ENCODE assay signal across 15 cellular contexts in the genomic region with DNA sequence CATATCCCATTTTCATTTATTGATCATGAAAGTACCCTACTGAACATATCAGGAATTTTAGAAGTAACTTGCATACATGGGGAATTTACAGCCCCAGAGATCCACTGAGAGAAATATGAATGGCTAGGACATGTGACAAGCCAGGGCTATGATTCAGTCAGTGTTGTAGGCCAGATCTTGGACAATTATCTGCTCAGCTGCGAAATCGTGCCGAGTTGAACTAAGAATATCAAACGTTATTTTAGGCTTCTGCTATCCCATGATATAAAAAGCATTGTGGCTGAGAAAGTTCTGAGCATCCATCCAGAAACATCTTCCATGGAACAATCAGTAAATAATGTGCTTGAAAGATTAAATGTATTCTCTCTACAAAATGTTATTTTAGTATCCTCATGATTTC.
"Had no signal": no experiment of that assay in that cellular context is flagged by ENCODE, and none has a peak within 500 bp of the region (broad histone marks: within the 10 kb centered on the region; RNA-seq: fewer than 3 reads in every experiment).

No MANE protein-coding gene starts in this region.

- H3K9me3 Mint-ChIP-seq: activated CD4-positive, alpha-beta T cell treated with anti-CD3 and anti-CD28 coated beads, Interleukin-2, amount 10 ng/mL, durations not matched to agents 7 days and 5 days; activated T-cell treated with anti-CD3 and anti-CD28 coated beads, Interleukin-2, amount 50 U/mL, for 4 hours; nephron progenitor cell had no signal

- H3K27me3 ChIP-seq: cardiac muscle cell, thyroid gland, uterus had no signal

- H3K27ac Mint-ChIP-seq: activated CD4-positive, alpha-beta T cell treated with anti-CD3 and anti-CD28 coated beads, Interleukin-2, amount 10 ng/mL, durations not matched to agents 7 days and 5 days; activated naive CD8-positive, alpha-beta T cell; immature natural killer cell; nephron progenitor cell had no signal

- H3K4me3 ChIP-seq: cardiac muscle cell, coronary artery, skin epidermis, thyroid gland, uterus had no signal

- DNase-seq: activated CD4-positive, alpha-beta T cell treated with anti-CD3 and anti-CD28 coated beads, Interleukin-2, amount 10 ng/mL, durations not matched to agents 7 days and 5 days; activated CD4-positive, CD25-positive, alpha-beta regulatory T cell; activated effector memory CD4-positive, alpha-beta T cell treated with anti-CD3 and anti-CD28 coated beads, Interleukin-2, amount 50 U/mL, for 16 hours; activated T-cell treated with anti-CD3 and anti-CD28 coated beads, Interleukin-2, amount 50 U/mL, for 4 hours; effector CD4-positive, alpha-beta T cell; immature natural killer cell; mesenchymal stem cell; nephron progenitor cell; thyroid gland; uterus had no signal

- H3K4me1 Mint-ChIP-seq: activated CD4-positive, alpha-beta T cell treated with anti-CD3 and anti-CD28 coated beads, Interleukin-2, amount 10 ng/mL, durations not matched to agents 7 days and 5 days; immature natural killer cell had no signal

- H3K4me1 ChIP-seq: thyroid gland, uterus had no signal

- H3K27ac ChIP-seq: cardiac muscle cell, coronary artery, skin epidermis, thyroid gland, uterus had no signal

- ATAC-seq: activated T-cell treated with anti-CD3 and anti-CD28 coated beads, Interleukin-2, amount 50 U/mL, for 4 hours; left lobe of liver had no signal

- H3K4me3 Mint-ChIP-seq: activated CD4-positive, alpha-beta T cell treated with anti-CD3 and anti-CD28 coated beads, Interleukin-2, amount 10 ng/mL, durations not matched to agents 7 days and 5 days; activated naive CD8-positive, alpha-beta T cell; activated T-cell treated with anti-CD3 and anti-CD28 coated beads, Interleukin-2, amount 50 U/mL, for 4 hours; immature natural killer cell; nephron progenitor cell had no signal

- H3K36me3 ChIP-seq: cardiac muscle cell, thyroid gland, uterus had no signal

- H3K9me3 ChIP-seq: thyroid gland, uterus had no signal

- H3K27me3 Mint-ChIP-seq: activated naive CD8-positive, alpha-beta T cell had no signal

- H3K36me3 Mint-ChIP-seq: activated naive CD8-positive, alpha-beta T cell; immature natural killer cell had no signal
